ENCODE assay signal across 36 cellular contexts in genomic region chr4:115370490-115370889, GRCh38.
"Had no signal": no experiment of that assay in that cellular context is flagged by ENCODE, and none has a peak within 500 bp of the region (broad histone marks: within the 10 kb centered on the region; RNA-seq: fewer than 3 reads in every experiment).

No MANE protein-coding gene starts in this region.

- H3K36me3 Mint-ChIP-seq: activated CD4-positive, alpha-beta memory T cell treated with anti-CD3 and anti-CD28 coated beads for 36 hours; activated naive CD4-positive, alpha-beta T cell treated with anti-CD3 and anti-CD28 coated beads, Interleukin-2, amount 50 U/mL, for 72 hours; activated naive CD8-positive, alpha-beta T cell treated with anti-CD3 and anti-CD28 coated beads for 36 hours; brain had no signal

- H3K9me3 Mint-ChIP-seq: activated B cell treated with CpG ODN at 0.5 μM for 24 hours; activated CD4-positive, alpha-beta memory T cell treated with anti-CD3 and anti-CD28 coated beads for 36 hours; activated CD4-positive, alpha-beta T cell treated with anti-CD3 and anti-CD28 coated beads, Interleukin-2, amount 10 ng/mL, durations not matched to agents 24 days and 14 days; activated CD8-positive, alpha-beta T cell treated with anti-CD3 and anti-CD28 coated beads for 36 hours; activated naive CD4-positive, alpha-beta T cell treated with anti-CD3 and anti-CD28 coated beads for 36 hours; activated naive CD4-positive, alpha-beta T cell treated with anti-CD3 and anti-CD28 coated beads, Interleukin-2, amount 50 U/mL, for 72 hours; activated naive CD8-positive, alpha-beta T cell treated with anti-CD3 and anti-CD28 coated beads for 36 hours; activated T-cell treated with anti-CD3 and anti-CD28 coated beads, Interleukin-2, amount 50 U/mL, for 4 hours; activated T-helper 1 cell treated with anti-CD3 and anti-CD28 coated beads, Interleukin-12 subunit alpha, Interleukin-12 subunit beta, Interleukin-2, Interleukin-4 antibody, amounts not matched to agents 30 ng/mL and 10 ng/mL and 1 ng/mL, durations not matched to agents 14 hours and 24 hours and 36 hours; activated T-helper 17 cell treated with anti-CD3 and anti-CD28 coated beads, Interleukin-2, amount 50 U/mL, for 72 hours; brain; central memory CD8-positive, alpha-beta T cell; T-helper 1 cell treated with Interleukin-12 subunit alpha and Interleukin-12 subunit beta and Interleukin-4 antibody, amounts not matched to agents 30 μg/mL and 1 μg/mL, for 36 hours; T-helper 2 cell treated with Interferon-gamma antibody and Interleukin-4, amounts not matched to agents 5 μg/mL and 100 μg/mL, for 36 hours had no signal

- ATAC-seq: activated CD8-positive, alpha-beta T cell treated with anti-CD3 and anti-CD28 coated beads for 36 hours; activated naive CD4-positive, alpha-beta T cell treated with anti-CD3 and anti-CD28 coated beads, Interleukin-2, amount 50 U/mL, for 72 hours; activated T-cell treated with anti-CD3 and anti-CD28 coated beads, Interleukin-2, amount 50 U/mL, for 4 hours; activated T-cell treated with anti-CD3 and anti-CD28 coated beads, Interleukin-2, amount 50 U/mL, for 72 hours; activated T-helper 17 cell treated with anti-CD3 and anti-CD28 coated beads, Interleukin-2, amount 50 U/mL, for 72 hours had no signal

- DNase-seq: activated B cell treated with CpG ODN at 0.5 μM for 24 hours; activated CD4-positive, alpha-beta memory T cell treated with anti-CD3 and anti-CD28 coated beads for 36 hours; activated CD4-positive, alpha-beta T cell treated with anti-CD3 and anti-CD28 coated beads for 4 hours; activated CD4-positive, alpha-beta T cell treated with anti-CD3 and anti-CD28 coated beads, Interleukin-2, amount 10 ng/mL, durations not matched to agents 24 days and 14 days; activated CD4-positive, alpha-beta T cell treated with anti-CD3 and anti-CD28 coated beads, Interleukin-2, amount 50 U/mL, for 1 hour; activated CD4-positive, alpha-beta T cell treated with anti-CD3 and anti-CD28 coated beads, Interleukin-2, amount 50 U/mL, for 4 hours; activated CD4-positive, CD25-positive, alpha-beta regulatory T cell treated with anti-CD3 and anti-CD28 coated beads, Interleukin-2, amount 50 U/mL, for 72 hours; activated CD8-positive, alpha-beta memory T cell treated with anti-CD3 and anti-CD28 coated beads, Interleukin-2, amount 50 U/mL, for 4 hours; activated CD8-positive, alpha-beta T cell treated with anti-CD3 and anti-CD28 coated beads for 36 hours; activated effector memory CD4-positive, alpha-beta T cell treated with anti-CD3 and anti-CD28 coated beads, Interleukin-2, amount 50 U/mL, for 16 hours; activated gamma-delta T cell treated with Interleukin-2 at 50 U/mL for 16 hours; activated naive CD4-positive, alpha-beta T cell; activated naive CD4-positive, alpha-beta T cell treated with anti-CD3 and anti-CD28 coated beads for 36 hours; activated naive CD4-positive, alpha-beta T cell treated with anti-CD3 and anti-CD28 coated beads, Interleukin-2, amount 50 U/mL, for 16 hours; activated naive CD8-positive, alpha-beta T cell treated with anti-CD3 and anti-CD28 coated beads for 36 hours; activated T-cell treated with anti-CD3 and anti-CD28 coated beads for 4 hours; activated T-cell treated with anti-CD3 and anti-CD28 coated beads, Interleukin-2, amount 50 U/mL, for 1 hour; activated T-cell treated with anti-CD3 and anti-CD28 coated beads, Interleukin-2, amount 50 U/mL, for 4 hours; activated T-cell treated with anti-CD3 and anti-CD28 coated beads, Interleukin-2, amount 50 U/mL, for 72 hours; amygdala; anterior cingulate cortex; caudate nucleus; cerebellar nuclear complex; T-helper 1 cell; T-helper 2 cell; T-helper 9 cell had no signal

- H3K27ac Mint-ChIP-seq: activated B cell treated with CpG ODN at 0.5 μM for 24 hours; activated CD4-positive, alpha-beta memory T cell treated with anti-CD3 and anti-CD28 coated beads for 36 hours; activated CD4-positive, alpha-beta T cell treated with anti-CD3 and anti-CD28 coated beads, Interleukin-2, amount 10 ng/mL, durations not matched to agents 24 days and 14 days; activated CD8-positive, alpha-beta T cell treated with anti-CD3 and anti-CD28 coated beads for 36 hours; activated naive CD4-positive, alpha-beta T cell treated with anti-CD3 and anti-CD28 coated beads for 36 hours; activated naive CD4-positive, alpha-beta T cell treated with anti-CD3 and anti-CD28 coated beads, Interleukin-2, amount 50 U/mL, for 72 hours; activated naive CD8-positive, alpha-beta T cell treated with anti-CD3 and anti-CD28 coated beads for 36 hours; activated T-cell treated with anti-CD3 and anti-CD28 coated beads, Interleukin-2, amount 50 U/mL, for 72 hours; activated T-helper 1 cell treated with anti-CD3 and anti-CD28 coated beads, Interleukin-12 subunit alpha, Interleukin-12 subunit beta, Interleukin-2, Interleukin-4 antibody, amounts not matched to agents 30 ng/mL and 10 ng/mL and 1 ng/mL, durations not matched to agents 14 hours and 24 hours and 36 hours; activated T-helper 17 cell treated with anti-CD3 and anti-CD28 coated beads, Interleukin-2, amount 50 U/mL, for 72 hours; brain; T-helper 1 cell treated with Interleukin-12 subunit alpha and Interleukin-12 subunit beta and Interleukin-4 antibody, amounts not matched to agents 30 μg/mL and 1 μg/mL, for 36 hours; T-helper 2 cell treated with Interferon-gamma antibody and Interleukin-4, amounts not matched to agents 5 μg/mL and 100 μg/mL, for 36 hours had no signal

- H3K4me1 Mint-ChIP-seq: activated B cell treated with CpG ODN at 0.5 μM for 24 hours; activated CD4-positive, alpha-beta T cell treated with anti-CD3 and anti-CD28 coated beads, Interleukin-2, amount 10 ng/mL, durations not matched to agents 24 days and 14 days; activated naive CD8-positive, alpha-beta T cell treated with anti-CD3 and anti-CD28 coated beads for 36 hours; activated T-helper 17 cell treated with anti-CD3 and anti-CD28 coated beads, Interleukin-2, amount 50 U/mL, for 72 hours; brain; central memory CD8-positive, alpha-beta T cell had no signal

- H3K9me3 ChIP-seq: ascending aorta had no signal

- H3K27me3 Mint-ChIP-seq: activated B cell treated with CpG ODN at 0.5 μM for 24 hours; activated CD4-positive, alpha-beta memory T cell treated with anti-CD3 and anti-CD28 coated beads for 36 hours; activated CD4-positive, alpha-beta T cell treated with anti-CD3 and anti-CD28 coated beads, Interleukin-2, amount 10 ng/mL, durations not matched to agents 24 days and 14 days; activated CD8-positive, alpha-beta T cell treated with anti-CD3 and anti-CD28 coated beads for 36 hours; activated naive CD8-positive, alpha-beta T cell treated with anti-CD3 and anti-CD28 coated beads for 36 hours; activated T-helper 17 cell treated with anti-CD3 and anti-CD28 coated beads, Interleukin-2, amount 50 U/mL, for 72 hours; brain; central memory CD8-positive, alpha-beta T cell had no signal

- H3K27ac ChIP-seq: ascending aorta, cardiac muscle cell, VCaP had no signal

- H3K4me3 Mint-ChIP-seq: activated B cell treated with CpG ODN at 0.5 μM for 24 hours; activated CD4-positive, alpha-beta memory T cell treated with anti-CD3 and anti-CD28 coated beads for 36 hours; activated CD4-positive, alpha-beta T cell treated with anti-CD3 and anti-CD28 coated beads, Interleukin-2, amount 10 ng/mL, durations not matched to agents 24 days and 14 days; activated CD8-positive, alpha-beta T cell treated with anti-CD3 and anti-CD28 coated beads for 36 hours; activated naive CD4-positive, alpha-beta T cell treated with anti-CD3 and anti-CD28 coated beads for 36 hours; activated naive CD8-positive, alpha-beta T cell treated with anti-CD3 and anti-CD28 coated beads for 36 hours; activated T-cell treated with anti-CD3 and anti-CD28 coated beads, Interleukin-2, amount 50 U/mL, for 4 hours; activated T-cell treated with anti-CD3 and anti-CD28 coated beads, Interleukin-2, amount 50 U/mL, for 72 hours; activated T-helper 1 cell treated with anti-CD3 and anti-CD28 coated beads, Interleukin-12 subunit alpha, Interleukin-12 subunit beta, Interleukin-2, Interleukin-4 antibody, amounts not matched to agents 30 ng/mL and 10 ng/mL and 1 ng/mL, durations not matched to agents 14 hours and 24 hours and 36 hours; activated T-helper 17 cell treated with anti-CD3 and anti-CD28 coated beads, Interleukin-2, amount 50 U/mL, for 72 hours; brain; central memory CD8-positive, alpha-beta T cell; T-helper 1 cell treated with Interleukin-12 subunit alpha and Interleukin-12 subunit beta and Interleukin-4 antibody, amounts not matched to agents 30 μg/mL and 1 μg/mL, for 36 hours; T-helper 2 cell treated with Interferon-gamma antibody and Interleukin-4, amounts not matched to agents 5 μg/mL and 100 μg/mL, for 36 hours had no signal

- H3K27me3 ChIP-seq: ascending aorta, cardiac muscle cell had no signal

- H3K36me3 ChIP-seq: ascending aorta, cardiac muscle cell had no signal

- H3K4me3 ChIP-seq: ascending aorta, cardiac muscle cell had no signal

- H3K4me1 ChIP-seq: ascending aorta had no signal
